Comparison of ENCODE assay signal across 8 cellular contexts in the genomic region with DNA sequence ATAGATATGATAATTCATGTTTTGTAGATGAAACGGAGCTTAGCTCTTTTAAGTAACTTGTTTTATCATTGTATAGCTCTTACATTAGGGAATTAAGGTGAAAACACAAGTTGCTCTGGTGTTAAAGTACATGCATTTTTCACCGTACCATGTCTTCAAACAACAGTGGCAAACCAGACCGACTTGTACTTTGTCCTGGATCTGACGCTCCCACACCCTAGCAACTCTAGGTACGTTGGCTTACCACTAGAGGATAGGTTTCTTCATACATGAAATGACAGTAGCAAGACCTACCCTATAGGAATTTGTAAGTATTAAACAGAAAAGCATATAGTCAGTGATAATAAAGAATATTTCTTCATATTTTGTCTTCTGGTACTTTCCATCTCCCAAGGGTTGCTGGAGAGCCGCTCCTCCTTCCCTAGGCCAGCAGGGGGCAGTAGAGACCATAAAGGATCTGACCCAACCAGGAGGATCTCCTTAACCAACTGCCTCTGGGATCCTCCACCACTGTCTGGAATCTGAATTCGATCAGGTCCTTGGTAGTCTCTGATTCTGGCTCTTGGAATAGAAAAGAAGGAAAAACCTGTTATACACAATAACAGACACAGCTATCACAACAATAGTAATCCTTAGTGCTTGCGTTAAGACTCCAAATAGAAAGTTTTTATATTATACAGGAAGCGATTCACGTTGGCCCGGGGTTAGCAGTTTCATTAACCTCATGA.
A peak's percentile ranks its signal among the peaks of the same experiment; 100 is the strongest.
DNase-seq lines count a peak whose midpoint lies in the region; ATAC-seq, FAIRE-seq and TF ChIP-seq lines count a peak whose summit lies in the region.
"Had no signal": no experiment of that assay in that cellular context is flagged by ENCODE, and none has a peak within 500 bp of the region (broad histone marks: within the 10 kb centered on the region; RNA-seq: fewer than 3 reads in every experiment).

No MANE protein-coding gene starts in this region.

- no peaks in the 10 kb centered on the region for H3K36me3 Mint-ChIP-seq in chondrocyte (ENCODE audit: low read depth)
- no peaks in the 10 kb centered on the region for H3K36me3 Mint-ChIP-seq in stimulated activated effector memory CD8-positive, alpha-beta T cell treated with anti-CD3 and anti-CD28 coated beads, Interleukin-12 subunit alpha, Interleukin-12 subunit beta, amount 100 ng/mL, for 72 hours

- DNase-seq in GM06990 (ENCODE audit: extremely low read depth, insufficient read length) (no peak), M059J (ENCODE audit: low read depth) (peak; percentile 51), SK-MEL-5 (ENCODE audit: low read depth, low spot score) (peak; percentile 85), chondrocyte (ENCODE audit: low spot score) (no peak), HepG2 (ENCODE audit: low spot score) (peak; percentile 48)
- peak; percentile 10 to 66 for DNase-seq in stimulated activated effector memory CD8-positive, alpha-beta T cell treated with anti-CD3 and anti-CD28 coated beads, Interleukin-12 subunit alpha, Interleukin-12 subunit beta, amount 100 ng/mL, for 72 hours (ENCODE audit: low spot score in 2 of 2)

- H3K27me3 ChIP-seq in GM06990 (replicated peaks; ENCODE audit: control insufficient read depth, insufficient read depth, low read length): no peaks in the 10 kb centered on the region
- no peaks in the 10 kb centered on the region for H3K27me3 ChIP-seq in HepG2 (ENCODE audit: control insufficient read depth in 1 of 2, insufficient read depth in 2 of 2, low read length in 2 of 2)

- no TSS peak for BruUV-seq in HepG2 (replicated peaks; lab: Mats Ljungman, UMichigan)

- H3K27ac ChIP-seq in HepG2 (ENCODE audit: extremely low read length, insufficient read depth, low read length): no peak overlapping the region

- H3K9me3 ChIP-seq in HepG2 (ENCODE audit: low read length): peaks cover 15% of the 10 kb centered on the region; the same call in 1 of the 2 replicates

- in situ Hi-C loops in SK-MEL-5 (cut with HindIII; ENCODE audit: low pct_unique_long_range_greater_than_20kb, low sequenced_read_pairs) (no loop called here), HepG2 (cut with HindIII; ENCODE audit: extremely low pct_ligation_motif_present, low pct_unique_long_range_greater_than_20kb) (loop anchor here (5.0 to 25.0 kb wide), 3 partner anchors 523 to 823 kb away; a partner anchor contains a TSS)

- H3K36me3 ChIP-seq in GM06990 (ENCODE audit: control insufficient read depth, insufficient read depth, low read length) (no peaks in the 10 kb centered on the region), HepG2 (replicated peaks in 1 of 2; ENCODE audit: control insufficient read depth in 1 of 2, insufficient read depth in 2 of 2, low read length in 2 of 2) (no peaks in the 10 kb centered on the region)

- intact Hi-C loops in HepG2 (cut with micrococcal nuclease; ENCODE audit: unreplicated experiment): loop anchor here (1.0 to 5.0 kb wide), 5 partner anchors 405 to 743 kb away; no protein-coding TSS in a partner anchor

- TF ChIP-seq POLR2A in HepG2 (IDR thresholded peaks at IDR 0.05; ENCODE audit: insufficient read depth in 1 of 2, low read depth in 2 of 2, low read length in 2 of 2): no peak

- TF ChIP-seq RAD21 in HepG2 (CRISPR knock-in tag; IDR thresholded peaks at IDR 0.05): peak; percentile 37; the same call in 1 of the 2 replicates

- no peak overlapping the region for H2AFZ ChIP-seq in HepG2 (ENCODE audit: low read length)

- no peaks in the 10 kb centered on the region for H3K4me1 Mint-ChIP-seq in chondrocyte (ENCODE audit: low read depth)
- H3K4me1 Mint-ChIP-seq in stimulated activated effector memory CD8-positive, alpha-beta T cell treated with anti-CD3 and anti-CD28 coated beads, Interleukin-12 subunit alpha, Interleukin-12 subunit beta, amount 100 ng/mL, for 72 hours: no peaks in the 10 kb centered on the region

- no peak overlapping the region for H3K4me3 ChIP-seq in GM06990 (replicated peaks; ENCODE audit: low read depth, low read length)
- H3K4me3 ChIP-seq in HepG2 (replicated peaks in 1 of 3; ENCODE audit: insufficient read depth in 1 of 3, low read depth in 2 of 3, low read length in 3 of 3): no peak overlapping the region

- peak; percentile 91 for TF ChIP-seq CTCF in GM06990 (IDR thresholded peaks at IDR 0.05; ENCODE audit: insufficient read depth, low read length, poor library complexity, severe bottlenecking)
- TF ChIP-seq CTCF in chondrocyte (IDR thresholded peaks at IDR 0.05): peak; percentile 85
- TF ChIP-seq CTCF in HepG2 (CRISPR knock-in tag; IDR thresholded peaks at IDR 0.05): peak; percentile 82

- H3K4me1 ChIP-seq in HepG2 (ENCODE audit: insufficient read depth, low read length): no peaks in the 10 kb centered on the region

- ATAC-seq in GM21723 (IDR thresholded peaks at IDR 0.05; ENCODE audit: unreplicated experiment): peak; percentile 82
- ATAC-seq in HepG2: peak; percentile 91
- no peak for ATAC-seq in stimulated activated effector memory CD8-positive, alpha-beta T cell treated with anti-CD3 and anti-CD28 coated beads, Interleukin-12 subunit alpha, Interleukin-12 subunit beta, amount 100 ng/mL, for 72 hours

- H3K4me3 Mint-ChIP-seq in chondrocyte (ENCODE audit: unreplicated experiment): no peak overlapping the region
- H3K4me3 Mint-ChIP-seq in stimulated activated effector memory CD8-positive, alpha-beta T cell treated with anti-CD3 and anti-CD28 coated beads, Interleukin-12 subunit alpha, Interleukin-12 subunit beta, amount 100 ng/mL, for 72 hours: no peak overlapping the region

- peaks cover 20% of the 10 kb centered on the region for H3K27me3 Mint-ChIP-seq in chondrocyte (ENCODE audit: low read depth)

- H3K9ac ChIP-seq in HepG2 (ENCODE audit: insufficient read depth, low read depth, low read length): no peak overlapping the region

- no peaks in the 10 kb centered on the region for H4K20me1 ChIP-seq in HepG2 (ENCODE audit: insufficient read depth, low read length)

- H3K27ac Mint-ChIP-seq in chondrocyte (ENCODE audit: unreplicated experiment): no peak overlapping the region
- H3K27ac Mint-ChIP-seq in stimulated activated effector memory CD8-positive, alpha-beta T cell treated with anti-CD3 and anti-CD28 coated beads, Interleukin-12 subunit alpha, Interleukin-12 subunit beta, amount 100 ng/mL, for 72 hours: no peak overlapping the region

- no peak overlapping the region for H3K4me2 ChIP-seq in HepG2 (ENCODE audit: low read depth, low read length)

- WGBS in HepG2 (ENCODE audit: low lambda C conversion rate): 38% methylated on average over 11 of the region's 11 CpGs

- no peaks in the 10 kb centered on the region for H3K9me3 Mint-ChIP-seq in chondrocyte (ENCODE audit: low read depth)
- peaks cover 3% of the 10 kb centered on the region for H3K9me3 Mint-ChIP-seq in stimulated activated effector memory CD8-positive, alpha-beta T cell treated with anti-CD3 and anti-CD28 coated beads, Interleukin-12 subunit alpha, Interleukin-12 subunit beta, amount 100 ng/mL, for 72 hours

- no peaks in the 10 kb centered on the region for H3K79me2 ChIP-seq in HepG2 (ENCODE audit: insufficient read depth, low read length)

- no peak for TF ChIP-seq EP300 in HepG2 (IDR thresholded peaks at IDR 0.05; ENCODE audit: low read depth in 2 of 2, low read length in 2 of 2)
- no peak for TF ChIP-seq EP300 in HepG2 (CRISPR knock-in tag; IDR thresholded peaks at IDR 0.05; ENCODE audit: borderline replicate concordance)

- FAIRE-seq in HepG2 (lab: Jason Lieb, UNC): peak; percentile 60
- FAIRE-seq: colon had no signal

- CTCF ChIA-PET in HepG2 (lab: Yijun Ruan, JAX; ENCODE audit: low intra/inter-chr PET ratio, low total read pairs): interaction anchor here (1.6 to 3.1 kb wide), 2 partner anchors 521 to 597 kb away, joined by 12 to 22 read pairs; no protein-coding TSS in a partner anchor

- POLR2A ChIA-PET in HepG2 (lab: Yijun Ruan, JAX): no interaction called here

TF ChIP-seq in HepG2, 621 proteins besides CTCF, POLR2A, EP300 and RAD21 (continues in another document):
- TF ChIP-seq ZC3H4 (CRISPR knock-in tag; IDR thresholded peaks at IDR 0.05; ENCODE audit: borderline replicate concordance): no peak
- no peak for TF ChIP-seq GFI1 (CRISPR knock-in tag; IDR thresholded peaks at IDR 0.05; ENCODE audit: borderline replicate concordance)
- TF ChIP-seq, protein P1, sequence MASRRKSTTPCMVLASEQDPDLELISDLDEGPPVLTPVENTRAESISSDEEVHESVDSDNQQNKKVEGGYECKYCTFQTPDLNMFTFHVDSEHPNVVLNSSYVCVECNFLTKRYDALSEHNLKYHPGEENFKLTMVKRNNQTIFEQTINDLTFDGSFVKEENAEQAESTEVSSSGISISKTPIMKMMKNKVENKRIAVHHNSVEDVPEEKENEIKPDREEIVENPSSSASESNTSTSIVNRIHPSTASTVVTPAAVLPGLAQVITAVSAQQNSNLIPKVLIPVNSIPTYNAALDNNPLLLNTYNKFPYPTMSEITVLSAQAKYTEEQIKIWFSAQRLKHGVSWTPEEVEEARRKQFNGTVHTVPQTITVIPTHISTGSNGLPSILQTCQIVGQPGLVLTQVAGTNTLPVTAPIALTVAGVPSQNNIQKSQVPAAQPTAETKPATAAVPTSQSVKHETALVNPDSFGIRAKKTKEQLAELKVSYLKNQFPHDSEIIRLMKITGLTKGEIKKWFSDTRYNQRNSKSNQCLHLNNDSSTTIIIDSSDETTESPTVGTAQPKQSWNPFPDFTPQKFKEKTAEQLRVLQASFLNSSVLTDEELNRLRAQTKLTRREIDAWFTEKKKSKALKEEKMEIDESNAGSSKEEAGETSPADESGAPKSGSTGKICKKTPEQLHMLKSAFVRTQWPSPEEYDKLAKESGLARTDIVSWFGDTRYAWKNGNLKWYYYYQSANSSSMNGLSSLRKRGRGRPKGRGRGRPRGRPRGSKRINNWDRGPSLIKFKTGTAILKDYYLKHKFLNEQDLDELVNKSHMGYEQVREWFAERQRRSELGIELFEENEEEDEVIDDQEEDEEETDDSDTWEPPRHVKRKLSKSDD (CRISPR knock-in tag; IDR thresholded peaks at IDR 0.05; ENCODE audit: low read depth): no peak
- no peak for TF ChIP-seq NFYC (CRISPR knock-in tag; IDR thresholded peaks at IDR 0.05)
- no peak for TF ChIP-seq ZNF615 (CRISPR knock-in tag; IDR thresholded peaks at IDR 0.05; ENCODE audit: borderline replicate concordance)
- TF ChIP-seq ATRX (CRISPR knock-in tag; IDR thresholded peaks at IDR 0.05; ENCODE audit: borderline replicate concordance): no peak
- TF ChIP-seq SMC3 (IDR thresholded peaks at IDR 0.05; ENCODE audit: low read length): peak; percentile 69
- TF ChIP-seq FOXA1 (IDR thresholded peaks at IDR 0.05): no peak
- TF ChIP-seq FOXA1 (CRISPR knock-in tag; IDR thresholded peaks at IDR 0.05): no peak
- peak; percentile 88 for TF ChIP-seq STAG1 (CRISPR knock-in tag; IDR thresholded peaks at IDR 0.05)
- TF ChIP-seq, protein P2, sequence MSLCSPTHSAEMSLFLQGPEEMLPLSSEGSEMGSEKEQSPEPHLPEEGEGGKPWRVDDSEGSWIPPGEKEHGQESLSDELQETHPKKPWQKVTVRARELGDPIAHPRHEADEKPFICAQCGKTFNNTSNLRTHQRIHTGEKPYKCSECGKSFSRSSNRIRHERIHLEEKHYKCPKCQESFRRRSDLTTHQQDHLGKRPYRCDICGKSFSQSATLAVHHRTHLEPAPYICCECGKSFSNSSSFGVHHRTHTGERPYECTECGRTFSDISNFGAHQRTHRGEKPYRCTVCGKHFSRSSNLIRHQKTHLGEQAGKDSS (CRISPR knock-in tag; IDR thresholded peaks at IDR 0.05; ENCODE audit: borderline replicate concordance, low read depth): no peak

Comparison
In these comparisons a context has a peak if more than half of its experiments do, and no peak if none do; other contexts are left out.
1. DNase-seq: peak in M059J (single experiment), SK-MEL-5 (single experiment), HepG2 (single experiment) and stimulated activated effector memory CD8-positive, alpha-beta T cell treated with anti-CD3 and anti-CD28 coated beads, Interleukin-12 subunit alpha, Interleukin-12 subunit beta, amount 100 ng/mL, for 72 hours (2 of 2); none in GM06990 (single experiment) and chondrocyte (single experiment).
2. Peak in every context shown above with its lines, with median percentiles within 50 percentile points of each other: CTCF ChIP-seq.